1 cellular context compared by ENCODE assay signal in the genomic region with DNA sequence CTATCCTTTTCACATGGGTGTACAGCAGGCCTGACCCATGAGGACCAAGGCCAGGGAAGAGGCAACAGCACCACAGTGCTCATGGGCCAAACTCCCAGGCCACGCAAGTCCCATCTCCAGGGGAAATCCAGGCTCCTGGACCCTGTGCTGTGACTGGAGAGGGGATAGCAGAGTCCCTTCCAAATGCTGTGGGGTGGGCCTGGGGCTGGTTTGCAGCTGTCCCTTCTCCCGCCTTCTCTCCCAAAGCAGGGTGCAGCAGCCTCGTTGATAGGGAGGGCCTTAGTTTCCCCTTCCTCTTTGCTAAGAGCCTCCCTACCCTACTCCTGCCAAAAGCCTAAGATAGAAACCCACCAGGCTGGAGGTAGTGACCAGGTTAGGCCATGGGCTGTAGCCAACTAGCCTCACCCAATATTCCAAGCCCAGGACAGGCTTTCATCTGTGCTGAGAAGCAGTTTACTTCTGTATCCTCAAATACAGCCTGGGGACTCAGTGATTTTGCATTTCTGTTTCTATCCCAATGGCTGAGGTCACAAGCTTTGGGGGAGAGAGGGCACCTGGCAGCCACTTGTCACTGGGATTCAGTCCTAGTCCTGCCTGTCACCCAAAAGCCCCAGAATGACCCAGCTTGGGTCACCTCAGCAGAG.
TF ChIP-seq lines count a peak whose summit lies in the region.

No MANE protein-coding gene starts in this region.

TF ChIP-seq in SK-N-SH, 30 proteins besides CTCF, POLR2A, EP300 and RAD21:
- TF ChIP-seq TEAD4 (IDR thresholded peaks at IDR 0.05; ENCODE audit: borderline replicate concordance, insufficient read depth) (no peak), FOSL2 (IDR thresholded peaks at IDR 0.05; ENCODE audit: borderline replicate concordance, low read depth) (no peak), POLR2AphosphoS5 (IDR thresholded peaks at IDR 0.05; ENCODE audit: low read depth, low read length) (no peak), RFX5 (IDR thresholded peaks at IDR 0.05; ENCODE audit: low read length) (no peak), TCF12 (IDR thresholded peaks at IDR 0.05) (no peak), USF1 (IDR thresholded peaks at IDR 0.05; ENCODE audit: borderline replicate concordance, low read depth) (no peak), NRF1 (IDR thresholded peaks at IDR 0.05; ENCODE audit: low read depth, low read length) (no peak), SIN3A (IDR thresholded peaks at IDR 0.05; ENCODE audit: borderline replicate concordance, low read depth, low read length) (no peak), FOXJ3 (CRISPR knock-in tag; IDR thresholded peaks at IDR 0.05) (no peak), RCOR1 (IDR thresholded peaks at IDR 0.05; ENCODE audit: low read length) (no peak), FOXM1 (IDR thresholded peaks at IDR 0.05; ENCODE audit: low read depth) (no peak), TAF1 (IDR thresholded peaks at IDR 0.05; ENCODE audit: borderline replicate concordance, low read depth, low read length) (no peak), ELF1 (IDR thresholded peaks at IDR 0.05) (no peak)
- TF ChIP-seq, protein P1, sequence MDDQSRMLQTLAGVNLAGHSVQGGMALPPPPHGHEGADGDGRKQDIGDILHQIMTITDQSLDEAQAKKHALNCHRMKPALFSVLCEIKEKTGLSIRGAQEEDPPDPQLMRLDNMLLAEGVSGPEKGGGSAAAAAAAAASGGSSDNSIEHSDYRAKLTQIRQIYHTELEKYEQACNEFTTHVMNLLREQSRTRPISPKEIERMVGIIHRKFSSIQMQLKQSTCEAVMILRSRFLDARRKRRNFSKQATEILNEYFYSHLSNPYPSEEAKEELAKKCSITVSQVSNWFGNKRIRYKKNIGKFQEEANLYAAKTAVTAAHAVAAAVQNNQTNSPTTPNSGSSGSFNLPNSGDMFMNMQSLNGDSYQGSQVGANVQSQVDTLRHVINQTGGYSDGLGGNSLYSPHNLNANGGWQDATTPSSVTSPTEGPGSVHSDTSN (IDR thresholded peaks at IDR 0.05) = no peak
- TF ChIP-seq, protein P2, sequence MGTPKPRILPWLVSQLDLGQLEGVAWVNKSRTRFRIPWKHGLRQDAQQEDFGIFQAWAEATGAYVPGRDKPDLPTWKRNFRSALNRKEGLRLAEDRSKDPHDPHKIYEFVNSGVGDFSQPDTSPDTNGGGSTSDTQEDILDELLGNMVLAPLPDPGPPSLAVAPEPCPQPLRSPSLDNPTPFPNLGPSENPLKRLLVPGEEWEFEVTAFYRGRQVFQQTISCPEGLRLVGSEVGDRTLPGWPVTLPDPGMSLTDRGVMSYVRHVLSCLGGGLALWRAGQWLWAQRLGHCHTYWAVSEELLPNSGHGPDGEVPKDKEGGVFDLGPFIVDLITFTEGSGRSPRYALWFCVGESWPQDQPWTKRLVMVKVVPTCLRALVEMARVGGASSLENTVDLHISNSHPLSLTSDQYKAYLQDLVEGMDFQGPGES (IDR thresholded peaks at IDR 0.05; ENCODE audit: low read depth, low read length) = no peak
- TF ChIP-seq, protein P3, sequence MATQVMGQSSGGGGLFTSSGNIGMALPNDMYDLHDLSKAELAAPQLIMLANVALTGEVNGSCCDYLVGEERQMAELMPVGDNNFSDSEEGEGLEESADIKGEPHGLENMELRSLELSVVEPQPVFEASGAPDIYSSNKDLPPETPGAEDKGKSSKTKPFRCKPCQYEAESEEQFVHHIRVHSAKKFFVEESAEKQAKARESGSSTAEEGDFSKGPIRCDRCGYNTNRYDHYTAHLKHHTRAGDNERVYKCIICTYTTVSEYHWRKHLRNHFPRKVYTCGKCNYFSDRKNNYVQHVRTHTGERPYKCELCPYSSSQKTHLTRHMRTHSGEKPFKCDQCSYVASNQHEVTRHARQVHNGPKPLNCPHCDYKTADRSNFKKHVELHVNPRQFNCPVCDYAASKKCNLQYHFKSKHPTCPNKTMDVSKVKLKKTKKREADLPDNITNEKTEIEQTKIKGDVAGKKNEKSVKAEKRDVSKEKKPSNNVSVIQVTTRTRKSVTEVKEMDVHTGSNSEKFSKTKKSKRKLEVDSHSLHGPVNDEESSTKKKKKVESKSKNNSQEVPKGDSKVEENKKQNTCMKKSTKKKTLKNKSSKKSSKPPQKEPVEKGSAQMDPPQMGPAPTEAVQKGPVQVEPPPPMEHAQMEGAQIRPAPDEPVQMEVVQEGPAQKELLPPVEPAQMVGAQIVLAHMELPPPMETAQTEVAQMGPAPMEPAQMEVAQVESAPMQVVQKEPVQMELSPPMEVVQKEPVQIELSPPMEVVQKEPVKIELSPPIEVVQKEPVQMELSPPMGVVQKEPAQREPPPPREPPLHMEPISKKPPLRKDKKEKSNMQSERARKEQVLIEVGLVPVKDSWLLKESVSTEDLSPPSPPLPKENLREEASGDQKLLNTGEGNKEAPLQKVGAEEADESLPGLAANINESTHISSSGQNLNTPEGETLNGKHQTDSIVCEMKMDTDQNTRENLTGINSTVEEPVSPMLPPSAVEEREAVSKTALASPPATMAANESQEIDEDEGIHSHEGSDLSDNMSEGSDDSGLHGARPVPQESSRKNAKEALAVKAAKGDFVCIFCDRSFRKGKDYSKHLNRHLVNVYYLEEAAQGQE (IDR thresholded peaks at IDR 0.05; ENCODE audit: low read depth, low read length) = no peak
